ENCODE assay signal across 23 cellular contexts in genomic region chr5:58761418-58761817, GRCh38.
DNase-seq lines count a peak whose midpoint lies in the region; ATAC-seq and TF ChIP-seq lines count a peak whose summit lies in the region.
"Had no signal": no experiment of that assay in that cellular context is flagged by ENCODE, and none has a peak within 500 bp of the region (broad histone marks: within the 10 kb centered on the region; RNA-seq: fewer than 3 reads in every experiment).

No MANE protein-coding gene starts in this region.

- H3K27ac Mint-ChIP-seq in activated T-helper 1 cell treated with anti-CD3 and anti-CD28 coated beads, Interleukin-12 subunit alpha, Interleukin-12 subunit beta, Interleukin-2, Interleukin-4 antibody, amounts not matched to agents 30 ng/mL and 10 ng/mL and 1 ng/mL, durations not matched to agents 14 hours and 24 hours and 36 hours = no peak overlapping the region
- H3K27ac Mint-ChIP-seq in nephron progenitor cell = no peak overlapping the region

- peak; percentile 7 for DNase-seq in DMS53 (lab: John Stamatoyannopoulos, UW)
- no peak for DNase-seq in DMS53 treated with DMSO at 0.1 percent for 48 hours (lab: John Stamatoyannopoulos, UW; ENCODE audit: unreplicated experiment)
- peak; percentile 20 for DNase-seq in cerebellar cortex (ENCODE audit: low spot score)
- peak in 1 of 3 donors; percentile 56 for DNase-seq in right lobe of liver
- no peak for DNase-seq in activated T-helper 1 cell treated with anti-CD3 and anti-CD28 coated beads, Interleukin-12 subunit alpha, Interleukin-12 subunit beta, Interleukin-2, Interleukin-4 antibody, amounts not matched to agents 30 ng/mL and 10 ng/mL and 1 ng/mL, durations not matched to agents 14 hours and 24 hours and 36 hours (ENCODE audit: low spot score)
- DNase-seq in activated naive CD4-positive, alpha-beta T cell (lab: John Stamatoyannopoulos, UW) = no peak
- DNase-seq in nephron progenitor cell = no peak
- DNase-seq: ACHN, BE2C, Calu3, Kasumi-1, NCI-H1092 treated with DMSO at 0.1 percent for 48 hours, NCI-H1436 treated with DMSO at 0.1 percent for 48 hours, NCI-H187 treated with DMSO at 0.1 percent for 48 hours, NCI-H446, NCI-H524 treated with DMSO at 0.1 percent for 48 hours, NCI-H774, PC-3, SJCRH30 had no signal

- H3K27ac ChIP-seq in right lobe of liver = no peak overlapping the region
- H3K27ac ChIP-seq: 22Rv1, HL-60, SJCRH30 had no signal

- ATAC-seq in right lobe of liver = peak; percentile 64 to 92 (median 83)
- ATAC-seq: PC-3, Right ventricle myocardium inferior had no signal

- H3K4me1 Mint-ChIP-seq in activated T-helper 1 cell treated with anti-CD3 and anti-CD28 coated beads, Interleukin-12 subunit alpha, Interleukin-12 subunit beta, Interleukin-2, Interleukin-4 antibody, amounts not matched to agents 30 ng/mL and 10 ng/mL and 1 ng/mL, durations not matched to agents 14 hours and 24 hours and 36 hours (ENCODE audit: low read depth) = peaks cover 32% of the 10 kb centered on the region
- H3K4me1 Mint-ChIP-seq in nephron progenitor cell = no peaks in the 10 kb centered on the region

- no peaks in the 10 kb centered on the region for H3K36me3 Mint-ChIP-seq in activated T-helper 1 cell treated with anti-CD3 and anti-CD28 coated beads, Interleukin-12 subunit alpha, Interleukin-12 subunit beta, Interleukin-2, Interleukin-4 antibody, amounts not matched to agents 30 ng/mL and 10 ng/mL and 1 ng/mL, durations not matched to agents 14 hours and 24 hours and 36 hours (ENCODE audit: low read depth)
- no peaks in the 10 kb centered on the region for H3K36me3 Mint-ChIP-seq in nephron progenitor cell (ENCODE audit: low read depth)
- H3K36me3 Mint-ChIP-seq: CD14-positive monocyte had no signal

- no peaks in the 10 kb centered on the region for H3K9me3 Mint-ChIP-seq in activated T-helper 1 cell treated with anti-CD3 and anti-CD28 coated beads, Interleukin-12 subunit alpha, Interleukin-12 subunit beta, Interleukin-2, Interleukin-4 antibody, amounts not matched to agents 30 ng/mL and 10 ng/mL and 1 ng/mL, durations not matched to agents 14 hours and 24 hours and 36 hours
- H3K9me3 Mint-ChIP-seq in nephron progenitor cell = no peaks in the 10 kb centered on the region

- H3K4me1 ChIP-seq in right lobe of liver = peaks cover 0 to 55% (median 20%) of the 10 kb centered on the region in 4 donors
- H3K4me1 ChIP-seq: BE2C, SJCRH30 had no signal

- no peaks in the 10 kb centered on the region for H3K27me3 Mint-ChIP-seq in activated T-helper 1 cell treated with anti-CD3 and anti-CD28 coated beads, Interleukin-12 subunit alpha, Interleukin-12 subunit beta, Interleukin-2, Interleukin-4 antibody, amounts not matched to agents 30 ng/mL and 10 ng/mL and 1 ng/mL, durations not matched to agents 14 hours and 24 hours and 36 hours (ENCODE audit: insufficient read depth)
- no peaks in the 10 kb centered on the region for H3K27me3 Mint-ChIP-seq in nephron progenitor cell (ENCODE audit: low read depth, poor library complexity)

- TF ChIP-seq CTCF in right lobe of liver (IDR thresholded peaks at IDR 0.05) = no peak
- no peak for TF ChIP-seq CTCF in nephron progenitor cell (IDR thresholded peaks at IDR 0.05)

- H3K27me3 ChIP-seq in right lobe of liver = no peaks in the 10 kb centered on the region
- H3K27me3 ChIP-seq: BE2C, SJCRH30 had no signal

- no peaks in the 10 kb centered on the region for H3K9me3 ChIP-seq in right lobe of liver
- H3K9me3 ChIP-seq: BE2C, SJCRH30 had no signal

- H3K4me3 ChIP-seq in right lobe of liver = no peak overlapping the region
- H3K4me3 ChIP-seq: SJCRH30 had no signal

- TF ChIP-seq POLR2A in right lobe of liver (IDR thresholded peaks at IDR 0.05) = no peak

- intact Hi-C loops in right lobe of liver (cut with DNase I) = no loop called here
- intact Hi-C loops in activated T-helper 1 cell treated with anti-CD3 and anti-CD28 coated beads, Interleukin-12 subunit alpha, Interleukin-12 subunit beta, Interleukin-2, Interleukin-4 antibody, amounts not matched to agents 30 ng/mL and 10 ng/mL and 1 ng/mL, durations not matched to agents 14 hours and 24 hours and 36 hours (cut with micrococcal nuclease) = no loop called here

- no peak overlapping the region for H3K4me3 Mint-ChIP-seq in activated T-helper 1 cell treated with anti-CD3 and anti-CD28 coated beads, Interleukin-12 subunit alpha, Interleukin-12 subunit beta, Interleukin-2, Interleukin-4 antibody, amounts not matched to agents 30 ng/mL and 10 ng/mL and 1 ng/mL, durations not matched to agents 14 hours and 24 hours and 36 hours
- H3K4me3 Mint-ChIP-seq in nephron progenitor cell = no peak overlapping the region
- H3K4me3 Mint-ChIP-seq: CD14-positive monocyte had no signal

- no peaks in the 10 kb centered on the region for H3K36me3 ChIP-seq in right lobe of liver
- H3K36me3 ChIP-seq: BE2C, SJCRH30 had no signal

Comparison
In these comparisons a context has a peak if more than half of its experiments do, and no peak if none do; other contexts are left out.
1. DNase-seq: peak in DMS53 (single experiment) and cerebellar cortex (single experiment); none in DMS53 treated with DMSO at 0.1 percent for 48 hours (single experiment), activated T-helper 1 cell treated with anti-CD3 and anti-CD28 coated beads, Interleukin-12 subunit alpha, Interleukin-12 subunit beta, Interleukin-2, Interleukin-4 antibody, amounts not matched to agents 30 ng/mL and 10 ng/mL and 1 ng/mL, durations not matched to agents 14 hours and 24 hours and 36 hours (single experiment), activated naive CD4-positive, alpha-beta T cell (0 of 4) and nephron progenitor cell (single experiment).